Comparison of ENCODE assay signal across 8 cellular contexts in genomic region chr3:132657869-132658747, GRCh38. TPM values are rescaled to one million over a fixed set of nuclear protein-coding genes. Genes with fewer than 3 reads are reported as not detected.
DNase-seq lines count a peak whose midpoint lies in the region; ATAC-seq, FAIRE-seq and TF ChIP-seq lines count a peak whose summit lies in the region.

No MANE protein-coding gene starts in this region.

- peaks cover 45% of the 10 kb centered on the region for H3K79me2 ChIP-seq in Karpas-422 (ENCODE audit: low read length)

- no peaks in the 10 kb centered on the region for H3K36me3 ChIP-seq in Caco-2 (ENCODE audit: control insufficient read depth, insufficient read depth, low read length)
- no peaks in the 10 kb centered on the region for H3K36me3 ChIP-seq in Karpas-422 (ENCODE audit: insufficient read depth, low read length)
- no peaks in the 10 kb centered on the region for H3K36me3 ChIP-seq in neuron (ENCODE audit: insufficient read depth, low read length)

- H3K36me3 Mint-ChIP-seq in Caco-2 (ENCODE audit: insufficient read depth, unreplicated experiment) = peaks cover 15% of the 10 kb centered on the region

- H3K4me1 ChIP-seq in Caco-2 (peaks cover 32% of the 10 kb centered on the region), Karpas-422 (ENCODE audit: low read length) (peaks cover 31% of the 10 kb centered on the region), neuron (ENCODE audit: insufficient read depth, low read length) (peaks cover 17% of the 10 kb centered on the region)

- H3K4me1 Mint-ChIP-seq in Caco-2 (ENCODE audit: low read depth, unreplicated experiment) = peaks cover 29% of the 10 kb centered on the region

- H3K27me3 Mint-ChIP-seq in Caco-2 (ENCODE audit: insufficient read depth, unreplicated experiment) = no peaks in the 10 kb centered on the region

- H3K27ac ChIP-seq in Karpas-422 (ENCODE audit: low read length) = no peak overlapping the region
- H3K27ac ChIP-seq in dorsolateral prefrontal cortex = peak overlapping the region in 5 of 59 donors; percentile 18 to 97 (median 91)

- DNase-seq in Caco-2 (peak in 1 of 2 experiments; percentile 41), Karpas-422 (no peak), dorsolateral prefrontal cortex (no peak), urothelium cell line (ENCODE audit: low spot score) (no peak), HUDEP-2 (lab: John Stamatoyannopoulos, UW; ENCODE audit: unreplicated experiment in 76 of 76) (no peak)

- POLR2A ChIA-PET in Caco-2 (lab: Charles Lee) = interaction anchor here (0.5 kb wide), 1 partner anchor 838 kb away, joined by 3 read pairs; no protein-coding TSS in a partner anchor

- CTCF ChIA-PET in Caco-2 (lab: Charles Lee) = interaction anchor here (0.7 to 1.3 kb wide), 3 partner anchors 15 to 128 kb away, joined by 3 to 9 read pairs (median 8); no protein-coding TSS in a partner anchor

- no peak overlapping the region for H2AFZ ChIP-seq in Karpas-422 (ENCODE audit: low read length)
- H2AFZ ChIP-seq in neuron (ENCODE audit: low read depth, low read length) = no peak overlapping the region

- H3K4me3 ChIP-seq in Caco-2 (ENCODE audit: low read depth, low read length) (peak overlapping the region; percentile 97), Karpas-422 (ENCODE audit: low read length) (peak overlapping the region; percentile 87; the same call in 1 of the 2 replicates), dorsolateral prefrontal cortex (peak overlapping the region in 52 of 59 donors; percentile 67 to 99 (median 89)), neuron (ENCODE audit: low read length) (peak overlapping the region; percentile 68)

- ATAC-seq in HG03175 (IDR thresholded peaks at IDR 0.05; ENCODE audit: unreplicated experiment) (no peak), GM18520 (IDR thresholded peaks at IDR 0.05; ENCODE audit: unreplicated experiment) (no peak)

- no peaks in the 10 kb centered on the region for H3K9me3 ChIP-seq in Caco-2
- H3K9me3 ChIP-seq in Karpas-422 (ENCODE audit: low read length) = no peaks in the 10 kb centered on the region
- H3K9me3 ChIP-seq in neuron (ENCODE audit: low read length) = no peaks in the 10 kb centered on the region

- H3K27me3 ChIP-seq in Caco-2 (replicated peaks; ENCODE audit: control insufficient read depth, insufficient read depth, low read length) = no peaks in the 10 kb centered on the region
- no peaks in the 10 kb centered on the region for H3K27me3 ChIP-seq in Karpas-422 (ENCODE audit: low read length)
- H3K27me3 ChIP-seq in dorsolateral prefrontal cortex = no peaks in the 10 kb centered on the region
- no peaks in the 10 kb centered on the region for H3K27me3 ChIP-seq in neuron (ENCODE audit: insufficient read depth, low read length)

- no TSS peak for BruUV-seq in Caco-2 (replicated peaks; lab: Mats Ljungman, UMichigan)

- peak overlapping the region; percentile 99 for H3K27ac Mint-ChIP-seq in Caco-2 (ENCODE audit: unreplicated experiment)

- peak overlapping the region; percentile 97 for H3K4me3 Mint-ChIP-seq in Caco-2 (ENCODE audit: unreplicated experiment)

- H4K20me1 ChIP-seq in Karpas-422 (ENCODE audit: insufficient read depth, low read depth, low read length) = no peaks in the 10 kb centered on the region

- no peak for TF ChIP-seq CTCF in Caco-2 (IDR thresholded peaks at IDR 0.05; ENCODE audit: insufficient read depth in 1 of 2, low read depth in 1 of 2, low read length in 1 of 2, severe bottlenecking in 1 of 2, unreplicated experiment in 1 of 2)
- TF ChIP-seq CTCF in dorsolateral prefrontal cortex (IDR thresholded peaks at IDR 0.05 in 54 of 56, conservative IDR thresholded peaks at IDR 0.05 in 2 of 56; ENCODE audit: low read depth in 1 of 56, partially characterized antibody in 56 of 56) = no peak

- peak overlapping the region; percentile 82 for H3K4me2 ChIP-seq in Karpas-422 (ENCODE audit: low read depth, low read length, poor library complexity, severe bottlenecking)

- no peak for FAIRE-seq in urothelium cell line (lab: Jason Lieb, UNC)

- no peaks in the 10 kb centered on the region for H3K9me3 Mint-ChIP-seq in Caco-2 (ENCODE audit: unreplicated experiment)

- H3K9me2 ChIP-seq in Karpas-422 (replicated peaks; ENCODE audit: insufficient read depth, low read length) = no peaks in the 10 kb centered on the region

- H3K9ac ChIP-seq in Karpas-422 (ENCODE audit: low read length) = peak overlapping the region; percentile 93

- intact Hi-C loops in Caco-2 (cut with micrococcal nuclease; ENCODE audit: unreplicated experiment) (no loop called here), dorsolateral prefrontal cortex (cut with DNase I) (loop anchor here in 1 of 2 donors (10.0 kb wide), 1 partner anchor 243 kb away; the partner anchor contains the start of gene DNAJC13)

RNA-seq across cellular contexts. Expression of gene ACAD11, which starts 1.5 kb away (rescaled TPM):
- total RNA-seq in Caco-2 (2022) (25.8 and 33.0 TPM in 2 replicates), dorsolateral prefrontal cortex (10 to 100 TPM; 18.7 to 51.8 (median 32.6) TPM)
- total RNA-seq in Karpas-422 (2014; rRNA removed; shearing (Covaris generic); ENCODE audit: low replicate concordance) = 16.5 and 25.0 TPM in 2 replicates

RNA-seq across cellular contexts. Expression of gene UBA5, which starts 2.0 kb away (rescaled TPM):
- total RNA-seq in Caco-2 (2022) (42.1 and 47.6 TPM in 2 replicates), dorsolateral prefrontal cortex (10 to 100 TPM; 38.0 to 79.6 (median 57.5) TPM)
- 59.9 and 62.1 TPM in 2 replicates for total RNA-seq in Karpas-422 (2014; rRNA removed; shearing (Covaris generic); ENCODE audit: low replicate concordance)
